In genomic region chr6:3749390-3749978, GRCh38 we compare ENCODE assay signal across 8 cellular contexts. TPM values are rescaled to one million over a fixed set of nuclear protein-coding genes. Genes with fewer than 3 reads are reported as not detected.
A peak's percentile ranks its signal among the peaks of the same experiment; 100 is the strongest.
DNase-seq lines count a peak whose midpoint lies in the region; ATAC-seq and TF ChIP-seq lines count a peak whose summit lies in the region.

No MANE protein-coding gene starts in this region.

- H3K4me3 ChIP-seq in heart left ventricle: peak overlapping the region; percentile 8 to 99 (median 88)
- H3K4me3 ChIP-seq in upper lobe of left lung: peak overlapping the region; percentile 71 to 80 (median 78)

- H3K27ac ChIP-seq in heart left ventricle: peak overlapping the region; percentile 17 to 100 (median 98)
- peak overlapping the region; percentile 93 to 100 (median 96) for H3K27ac ChIP-seq in upper lobe of left lung

- no peak for TF ChIP-seq POLR2A in heart left ventricle (IDR thresholded peaks at IDR 0.05)
- peak in 1 of 4 donors; percentile 24 for TF ChIP-seq POLR2A in upper lobe of left lung (IDR thresholded peaks at IDR 0.05)

- no peaks in the 10 kb centered on the region for H3K9me3 ChIP-seq in heart left ventricle
- H3K9me3 ChIP-seq in upper lobe of left lung: no peaks in the 10 kb centered on the region

- H3K27me3 Mint-ChIP-seq in central memory CD8-positive, alpha-beta T cell: peaks cover 46% of the 10 kb centered on the region
- H3K27me3 Mint-ChIP-seq in mesothelial cell of epicardium (ENCODE audit: low read depth): no peaks in the 10 kb centered on the region

- DNase-seq in heart left ventricle (peak in 1 of 5 donors; percentile 46), left ventricle myocardium superior (no peak), mesothelial cell of epicardium (ENCODE audit: low spot score in 2 of 2, unreplicated experiment in 2 of 2) (no peak), upper lobe of left lung (peak in 1 of 2 donors; percentile 67), NCI-H226 (no peak), globus pallidus (ENCODE audit: low spot score) (no peak)
- DNase-seq in central memory CD8-positive, alpha-beta T cell (ENCODE audit: low spot score in 2 of 2): no peak

- H3K36me3 ChIP-seq in heart left ventricle (peaks cover 0 to 5% (median 0%) of the 10 kb centered on the region in 9 donors), upper lobe of left lung (peaks cover 0 to 8% (median 2%) of the 10 kb centered on the region in 4 donors)

- no peaks in the 10 kb centered on the region for H3K9me3 Mint-ChIP-seq in central memory CD8-positive, alpha-beta T cell
- H3K9me3 Mint-ChIP-seq in mesothelial cell of epicardium: no peaks in the 10 kb centered on the region

- intact Hi-C loops in heart left ventricle (cut with DNase I) (loop anchor here in 7 of 10 donors (2.0 to 10.0 kb wide), 8 partner anchors 47 to 405 kb away; partner anchors contain the start of gene FAM50B (in 1 of the 7)), left ventricle myocardium superior (cut with micrococcal nuclease) (loop anchor here (10.0 kb wide), 1 partner anchor 135 kb away; no protein-coding TSS in a partner anchor)

- H3K4me1 ChIP-seq in heart left ventricle (peaks cover 6 to 80% (median 60%) of the 10 kb centered on the region in 12 donors), upper lobe of left lung (peaks cover 40 to 76% (median 53%) of the 10 kb centered on the region in 4 donors)

- H3K4me3 Mint-ChIP-seq in central memory CD8-positive, alpha-beta T cell: peak overlapping the region; percentile 60
- peak overlapping the region; percentile 84 for H3K4me3 Mint-ChIP-seq in mesothelial cell of epicardium

- TF ChIP-seq EP300 in upper lobe of left lung (IDR thresholded peaks at IDR 0.05): no peak

- H3K27me3 ChIP-seq in heart left ventricle: peaks cover 0 to 7% (median 0%) of the 10 kb centered on the region in 9 donors
- peaks cover 0 to 6% (median 0%) of the 10 kb centered on the region in 4 donors for H3K27me3 ChIP-seq in upper lobe of left lung

- 65 to 75% (median 69%) methylated on average over 22 of the region's 22 CpGs for WGBS in heart left ventricle, 4 donors
- 71 to 74% methylated on average over 21 to 22 of the region's 22 CpGs for WGBS in upper lobe of left lung, 2 donors

- no peaks in the 10 kb centered on the region for H3K4me1 Mint-ChIP-seq in central memory CD8-positive, alpha-beta T cell
- peaks cover 41% of the 10 kb centered on the region for H3K4me1 Mint-ChIP-seq in mesothelial cell of epicardium

- no peak overlapping the region for H3K27ac Mint-ChIP-seq in central memory CD8-positive, alpha-beta T cell (ENCODE audit: low read depth)
- peak overlapping the region; percentile 94 for H3K27ac Mint-ChIP-seq in mesothelial cell of epicardium

- TF ChIP-seq CTCF in heart left ventricle (IDR thresholded peaks at IDR 0.05) (no peak), mesothelial cell of epicardium (IDR thresholded peaks at IDR 0.05; ENCODE audit: unreplicated experiment) (no peak), upper lobe of left lung (IDR thresholded peaks at IDR 0.05) (no peak)

- H3K36me3 Mint-ChIP-seq in central memory CD8-positive, alpha-beta T cell (ENCODE audit: insufficient read depth): peaks cover 2% of the 10 kb centered on the region
- no peaks in the 10 kb centered on the region for H3K36me3 Mint-ChIP-seq in mesothelial cell of epicardium

- no peak for ATAC-seq in heart left ventricle
- no peak for ATAC-seq in left ventricle myocardium superior
- ATAC-seq in central memory CD8-positive, alpha-beta T cell (replicated peaks; ENCODE audit: extremely low read depth, poor library complexity, severe bottlenecking): no peak
- peak in 1 of 2 donors; percentile 35 for ATAC-seq in upper lobe of left lung (ENCODE audit: low FRiP score in 2 of 2)
- no peak for ATAC-seq in GM19351 (IDR thresholded peaks at IDR 0.05; ENCODE audit: unreplicated experiment)

RNA-seq across cellular contexts. Expression of gene PXDC1, which starts 2.0 kb away (rescaled TPM):
- 10 to 100 TPM; 13.7 to 73.9 (median 29.1) TPM for total RNA-seq in heart left ventricle
- polyA plus RNA-seq in heart left ventricle: 10 to 100 TPM; 20.0 to 89.9 TPM
- total RNA-seq in left ventricle myocardium superior: 25.0 TPM
- total RNA-seq in mesothelial cell of epicardium: 33.1 to 34.5 TPM (median 33.8 TPM) in 3 replicates
- 100 to 1,000 TPM in 3 of 6 donors, 10 to 100 TPM in 3; 51.6 to 118 (median 95.3) TPM for total RNA-seq in upper lobe of left lung
